Comparison of ENCODE assay signal across 13 cellular contexts in genomic region chr6:33413601-33414120, GRCh38. TPM values are rescaled to one million over a fixed set of nuclear protein-coding genes. Genes with fewer than 3 reads are reported as not detected.
DNase-seq lines count a peak whose midpoint lies in the region; ATAC-seq and TF ChIP-seq lines count a peak whose summit lies in the region.
"Had no signal": no experiment of that assay in that cellular context is flagged by ENCODE, and none has a peak within 500 bp of the region (broad histone marks: within the 10 kb centered on the region; RNA-seq: fewer than 3 reads in every experiment).

No MANE protein-coding gene starts in this region.

- H3K9me3 Mint-ChIP-seq in activated naive CD4-positive, alpha-beta T cell treated with anti-CD3 and anti-CD28 coated beads, Interleukin-2, amount 50 U/mL, for 72 hours: no peaks in the 10 kb centered on the region
- H3K9me3 Mint-ChIP-seq in mesothelial cell of epicardium: no peaks in the 10 kb centered on the region

- no peaks in the 10 kb centered on the region for H3K9me3 ChIP-seq in BLaER1
- H3K9me3 ChIP-seq: thyroid gland had no signal

- H3K27ac Mint-ChIP-seq in activated naive CD4-positive, alpha-beta T cell treated with anti-CD3 and anti-CD28 coated beads, Interleukin-2, amount 50 U/mL, for 72 hours: peak overlapping the region; percentile 39 to 99
- peak overlapping the region; percentile 35 for H3K27ac Mint-ChIP-seq in mesothelial cell of epicardium

- no peaks in the 10 kb centered on the region for H3K27me3 Mint-ChIP-seq in mesothelial cell of epicardium (ENCODE audit: low read depth)

- H4K20me1 ChIP-seq in BLaER1: peaks cover 53% of the 10 kb centered on the region

- peaks cover 79% of the 10 kb centered on the region for H3K4me1 ChIP-seq in BLaER1

- H3K36me3 Mint-ChIP-seq in activated naive CD4-positive, alpha-beta T cell treated with anti-CD3 and anti-CD28 coated beads, Interleukin-2, amount 50 U/mL, for 72 hours: peaks cover 32 to 39% of the 10 kb centered on the region in 2 donors
- peaks cover 7% of the 10 kb centered on the region for H3K36me3 Mint-ChIP-seq in mesothelial cell of epicardium

- H3K27ac ChIP-seq in BLaER1: peak overlapping the region; percentile 29; the same call in 1 of the 2 replicates
- H3K27ac ChIP-seq: thyroid gland had no signal

- H3K4me2 ChIP-seq in BLaER1: peak overlapping the region; percentile 98

- TF ChIP-seq CTCF in mesothelial cell of epicardium (IDR thresholded peaks at IDR 0.05; ENCODE audit: unreplicated experiment): no peak

- H3K9ac ChIP-seq in BLaER1: no peak overlapping the region

- H3K4me3 Mint-ChIP-seq in mesothelial cell of epicardium: no peak overlapping the region

- ATAC-seq in activated naive CD4-positive, alpha-beta T cell treated with anti-CD3 and anti-CD28 coated beads, Interleukin-2, amount 50 U/mL, for 72 hours: no peak
- no peak for ATAC-seq in esophagus mucosa

- peak; percentile 1 for TF ChIP-seq POLR2A in GM19193 (IDR thresholded peaks at IDR 0.05; ENCODE audit: extremely low read depth, insufficient read depth, insufficient read length)

- H3K4me1 Mint-ChIP-seq in mesothelial cell of epicardium: peaks cover 40% of the 10 kb centered on the region

- H3K36me3 ChIP-seq in BLaER1: peaks cover 42% of the 10 kb centered on the region

- DNase-seq in activated naive CD4-positive, alpha-beta T cell treated with anti-CD3 and anti-CD28 coated beads, Interleukin-2, amount 50 U/mL, for 72 hours (ENCODE audit: low spot score in 2 of 2): no peak
- DNase-seq in mesothelial cell of epicardium (ENCODE audit: low spot score in 2 of 2, unreplicated experiment in 2 of 2): no peak
- DNase-seq in NCI-H1105 (lab: John Stamatoyannopoulos, UW): no peak
- DNase-seq in SHP77 (lab: John Stamatoyannopoulos, UW): no peak
- no peak for DNase-seq in AG08396 (ENCODE audit: low spot score)
- DNase-seq: activated gamma-delta T cell, AML-193, NCI-H1694 treated with DMSO at 0.1 percent for 48 hours, NCI-H526, thyroid gland had no signal

- no peak overlapping the region for H3K4me3 ChIP-seq in BLaER1
- H3K4me3 ChIP-seq: thyroid gland had no signal

- H3K27me3 ChIP-seq in BLaER1: no peaks in the 10 kb centered on the region
- H3K27me3 ChIP-seq: thyroid gland had no signal

RNA-seq across cellular contexts. Expression of gene PHF1, which starts 2.8 kb away (rescaled TPM):
- total RNA-seq in activated naive CD4-positive, alpha-beta T cell treated with anti-CD3 and anti-CD28 coated beads, Interleukin-2, amount 50 U/mL, for 72 hours: 100 to 1,000 TPM in 1 of 2 donors, 10 to 100 TPM in 1; 27.5 to 156 TPM
- total RNA-seq in mesothelial cell of epicardium (61.0 to 63.6 TPM (median 63.0 TPM) in 3 replicates), esophagus mucosa (13.4 TPM)

RNA-seq across cellular contexts. Expression of gene CUTA, which starts 4.2 kb away (rescaled TPM):
- 100 to 1,000 TPM; 186 to 334 TPM for total RNA-seq in activated naive CD4-positive, alpha-beta T cell treated with anti-CD3 and anti-CD28 coated beads, Interleukin-2, amount 50 U/mL, for 72 hours
- total RNA-seq in mesothelial cell of epicardium (238 to 239 TPM (median 239 TPM) in 3 replicates), esophagus mucosa (92.4 TPM)

RNA-seq across cellular contexts. Expression of gene SYNGAP1, which starts 6.2 kb away (rescaled TPM):
- 10 to 100 TPM; 70.5 to 71.7 TPM for total RNA-seq in activated naive CD4-positive, alpha-beta T cell treated with anti-CD3 and anti-CD28 coated beads, Interleukin-2, amount 50 U/mL, for 72 hours
- total RNA-seq in mesothelial cell of epicardium (57.7 to 66.1 TPM (median 65.1 TPM) in 3 replicates), esophagus mucosa (7.1 TPM)

RNA-seq across cellular contexts. Expression of gene KIFC1, which starts 22.0 kb away (rescaled TPM):
- 100 to 1,000 TPM; 103 to 170 TPM for total RNA-seq in activated naive CD4-positive, alpha-beta T cell treated with anti-CD3 and anti-CD28 coated beads, Interleukin-2, amount 50 U/mL, for 72 hours
- total RNA-seq in mesothelial cell of epicardium: 30.1 to 31.3 TPM (median 30.3 TPM) in 3 replicates
- 19.0 TPM for total RNA-seq in esophagus mucosa

RNA-seq across cellular contexts. Expression of gene ZBTB9, which starts 40.7 kb away (rescaled TPM):
- total RNA-seq in activated naive CD4-positive, alpha-beta T cell treated with anti-CD3 and anti-CD28 coated beads, Interleukin-2, amount 50 U/mL, for 72 hours: 10 to 100 TPM in 1 of 2 donors, 1 to 10 TPM in 1; 9.4 to 12.5 TPM
- total RNA-seq in mesothelial cell of epicardium: 9.6 to 10.2 TPM (median 10.0 TPM) in 3 replicates
- total RNA-seq in esophagus mucosa: 5.5 TPM
